Comparison of ENCODE assay signal across 9 cellular contexts in genomic region chr4:149897784-149898183, GRCh38.
DNase-seq lines count a peak whose midpoint lies in the region; ATAC-seq and TF ChIP-seq lines count a peak whose summit lies in the region.
"Had no signal": no experiment of that assay in that cellular context is flagged by ENCODE, and none has a peak within 500 bp of the region (broad histone marks: within the 10 kb centered on the region; RNA-seq: fewer than 3 reads in every experiment).

No MANE protein-coding gene starts in this region.

- H3K9ac ChIP-seq in OCI-LY1 (ENCODE audit: low read length), result no peak overlapping the region

- no peak overlapping the region for H3K4me2 ChIP-seq in OCI-LY1 (ENCODE audit: low read length)
- H3K4me2 ChIP-seq in hepatocyte, result no peak overlapping the region

- H3K9me2 ChIP-seq in OCI-LY1 (ENCODE audit: low read depth, low read length), result no peaks in the 10 kb centered on the region
- no peaks in the 10 kb centered on the region for H3K9me2 ChIP-seq in hepatocyte (replicated peaks; ENCODE audit: insufficient read depth)

- H3K36me3 ChIP-seq in OCI-LY1 (ENCODE audit: insufficient read depth, low read length), result no peaks in the 10 kb centered on the region
- no peaks in the 10 kb centered on the region for H3K36me3 ChIP-seq in hepatocyte (replicated peaks; ENCODE audit: insufficient read depth, low read depth)

- no peaks in the 10 kb centered on the region for H3K79me2 ChIP-seq in OCI-LY1 (ENCODE audit: insufficient read depth, low read length)
- no peaks in the 10 kb centered on the region for H3K79me2 ChIP-seq in hepatocyte

- ATAC-seq in GM19351 (IDR thresholded peaks at IDR 0.05; ENCODE audit: unreplicated experiment) (peak; percentile 59), GM18511 (IDR thresholded peaks at IDR 0.05; ENCODE audit: unreplicated experiment) (no peak)
- ATAC-seq in activated T-helper 17 cell treated with anti-CD3 and anti-CD28 coated beads, Interleukin-2, amount 50 U/mL, for 72 hours (replicated peaks), result no peak

- no peak overlapping the region for H3K4me3 Mint-ChIP-seq in activated T-helper 17 cell treated with anti-CD3 and anti-CD28 coated beads, Interleukin-2, amount 50 U/mL, for 72 hours
- H3K4me3 Mint-ChIP-seq in activated CD4-positive, alpha-beta T cell treated with anti-CD3 and anti-CD28 coated beads, Interleukin-2, amount 10 ng/mL, durations not matched to agents 7 days and 5 days, result no peak overlapping the region
- H3K4me3 Mint-ChIP-seq: memory B cell had no signal

- H3K9me3 ChIP-seq in OCI-LY1 (ENCODE audit: low read length) (no peaks in the 10 kb centered on the region), hepatocyte (ENCODE audit: low read depth) (no peaks in the 10 kb centered on the region)

- H2AFZ ChIP-seq in OCI-LY1 (ENCODE audit: low read length), result no peak overlapping the region
- no peak overlapping the region for H2AFZ ChIP-seq in hepatocyte

- H3K27ac Mint-ChIP-seq in activated T-helper 17 cell treated with anti-CD3 and anti-CD28 coated beads, Interleukin-2, amount 50 U/mL, for 72 hours, result no peak overlapping the region
- no peak overlapping the region for H3K27ac Mint-ChIP-seq in activated CD4-positive, alpha-beta T cell treated with anti-CD3 and anti-CD28 coated beads, Interleukin-2, amount 10 ng/mL, durations not matched to agents 7 days and 5 days
- H3K27ac Mint-ChIP-seq: memory B cell had no signal

- DNase-seq in AG09319 (ENCODE audit: extremely low read depth, low read depth) (no peak), hepatocyte (ENCODE audit: low spot score) (peak; percentile 23)
- no peak for DNase-seq in stimulated activated naive CD4-positive, alpha-beta T cell treated with Interleukin-2 at 50 U/mL for 16 hours (lab: John Stamatoyannopoulos, UW)
- no peak for DNase-seq in activated CD4-positive, alpha-beta T cell treated with anti-CD3 and anti-CD28 coated beads, Interleukin-2, amount 10 ng/mL, durations not matched to agents 7 days and 5 days

- H3K27me3 Mint-ChIP-seq in activated T-helper 17 cell treated with anti-CD3 and anti-CD28 coated beads, Interleukin-2, amount 50 U/mL, for 72 hours, result no peaks in the 10 kb centered on the region
- H3K27me3 Mint-ChIP-seq in activated CD4-positive, alpha-beta T cell treated with anti-CD3 and anti-CD28 coated beads, Interleukin-2, amount 10 ng/mL, durations not matched to agents 7 days and 5 days, result peaks cover 2% of the 10 kb centered on the region

- CTCF ChIA-PET in activated CD4-positive, alpha-beta T cell treated with anti-CD3 and anti-CD28 coated beads, Interleukin-2, amount 10 ng/mL, durations not matched to agents 7 days and 5 days (lab: Charles Lee), result no interaction called here

- H3K27ac ChIP-seq in OCI-LY1 (ENCODE audit: low read depth, low read length, poor library complexity, severe bottlenecking), result no peak overlapping the region
- no peak overlapping the region for H3K27ac ChIP-seq in hepatocyte

- peak; percentile 47 for TF ChIP-seq CTCF in AG09319 (IDR thresholded peaks at IDR 0.05; ENCODE audit: low read depth, low read length)
- peak; percentile 45; the same call in 1 of the 2 replicates for TF ChIP-seq CTCF in OCI-LY1 (IDR thresholded peaks at IDR 0.05; ENCODE audit: low read length)
- peak; percentile 70 for TF ChIP-seq CTCF in hepatocyte (IDR thresholded peaks at IDR 0.05; ENCODE audit: poor library complexity)

- H3K27me3 ChIP-seq in OCI-LY1 (ENCODE audit: insufficient read depth, low read length), result no peaks in the 10 kb centered on the region
- H3K27me3 ChIP-seq in hepatocyte, result no peaks in the 10 kb centered on the region

- H3K4me1 Mint-ChIP-seq in activated T-helper 17 cell treated with anti-CD3 and anti-CD28 coated beads, Interleukin-2, amount 50 U/mL, for 72 hours, result no peaks in the 10 kb centered on the region
- no peaks in the 10 kb centered on the region for H3K4me1 Mint-ChIP-seq in activated CD4-positive, alpha-beta T cell treated with anti-CD3 and anti-CD28 coated beads, Interleukin-2, amount 10 ng/mL, durations not matched to agents 7 days and 5 days
- H3K4me1 Mint-ChIP-seq: memory B cell had no signal

- H3K36me3 Mint-ChIP-seq in activated T-helper 17 cell treated with anti-CD3 and anti-CD28 coated beads, Interleukin-2, amount 50 U/mL, for 72 hours (ENCODE audit: low read depth), result no peaks in the 10 kb centered on the region
- no peaks in the 10 kb centered on the region for H3K36me3 Mint-ChIP-seq in activated CD4-positive, alpha-beta T cell treated with anti-CD3 and anti-CD28 coated beads, Interleukin-2, amount 10 ng/mL, durations not matched to agents 7 days and 5 days (ENCODE audit: low read depth)
- H3K36me3 Mint-ChIP-seq: memory B cell had no signal

- POLR2A ChIA-PET in activated CD4-positive, alpha-beta T cell treated with anti-CD3 and anti-CD28 coated beads, Interleukin-2, amount 10 ng/mL, durations not matched to agents 7 days and 5 days (lab: Charles Lee), result no interaction called here

- H3K9me3 Mint-ChIP-seq in activated T-helper 17 cell treated with anti-CD3 and anti-CD28 coated beads, Interleukin-2, amount 50 U/mL, for 72 hours, result no peaks in the 10 kb centered on the region
- no peaks in the 10 kb centered on the region for H3K9me3 Mint-ChIP-seq in activated CD4-positive, alpha-beta T cell treated with anti-CD3 and anti-CD28 coated beads, Interleukin-2, amount 10 ng/mL, durations not matched to agents 7 days and 5 days

- no peaks in the 10 kb centered on the region for H3F3A ChIP-seq in OCI-LY1 (ENCODE audit: insufficient read depth, low read length)

- no peak overlapping the region for H3K4me3 ChIP-seq in OCI-LY1 (ENCODE audit: low read depth, low read length, poor library complexity, severe bottlenecking)
- H3K4me3 ChIP-seq in hepatocyte, result no peak overlapping the region

- H4K20me1 ChIP-seq in OCI-LY1 (ENCODE audit: insufficient read depth, low read length) (no peaks in the 10 kb centered on the region), hepatocyte (ENCODE audit: insufficient read depth, poor library complexity, severe bottlenecking) (no peaks in the 10 kb centered on the region)

- no peaks in the 10 kb centered on the region for H3K4me1 ChIP-seq in OCI-LY1 (ENCODE audit: insufficient read depth, low read length, severe bottlenecking)
- no peaks in the 10 kb centered on the region for H3K4me1 ChIP-seq in hepatocyte (ENCODE audit: insufficient read depth)
